9 cellular contexts compared by ENCODE assay signal in genomic region chr7:7718461-7718860, GRCh38. TPM values are rescaled to one million over a fixed set of nuclear protein-coding genes. Genes with fewer than 3 reads are reported as not detected.
DNase-seq lines count a peak whose midpoint lies in the region; ATAC-seq lines count a peak whose summit lies in the region.
"Had no signal": no experiment of that assay in that cellular context is flagged by ENCODE, and none has a peak within 500 bp of the region (broad histone marks: within the 10 kb centered on the region; RNA-seq: fewer than 3 reads in every experiment).

Gene RPA3, minus strand, starts transcription at chr7:7718607. Its CDS starts 78,189 bp downstream, at chr7:7640418.

- no peak within 1 kb of the TSS for H3K27ac ChIP-seq in CD4-positive, CD25-positive, alpha-beta regulatory T cell (ENCODE audit: insufficient read depth, low read length, poor library complexity, severe bottlenecking)
- no peak within 1 kb of the TSS for H3K27ac ChIP-seq in naive thymus-derived CD4-positive, alpha-beta T cell (ENCODE audit: low read depth, low read length)

- H3K27me3 ChIP-seq in CD4-positive, CD25-positive, alpha-beta regulatory T cell (ENCODE audit: control insufficient read depth, insufficient read depth, low read length): no peaks in the 10 kb centered on the region
- H3K27me3 ChIP-seq in naive thymus-derived CD4-positive, alpha-beta T cell (ENCODE audit: control insufficient read depth in 2 of 2, insufficient read depth in 2 of 2, low read length in 2 of 2): no peaks in the 10 kb centered on the region

- H3K4me3 ChIP-seq in CD4-positive, CD25-positive, alpha-beta regulatory T cell (ENCODE audit: low read depth, low read length): no peak within 1 kb of the TSS
- H3K4me3 ChIP-seq in naive thymus-derived CD4-positive, alpha-beta T cell (ENCODE audit: low read length): no peak within 1 kb of the TSS
- H3K4me3 ChIP-seq: skin epidermis had no signal

- peaks cover 12% of the 10 kb centered on the region for H3K36me3 Mint-ChIP-seq in CD4-positive, CD25-positive, alpha-beta regulatory T cell
- H3K36me3 Mint-ChIP-seq in naive thymus-derived CD4-positive, alpha-beta T cell: peaks cover 0 to 33% (median 19%) of the 10 kb centered on the region in 5 donors

- peak within 1 kb of the TSS in 2 of 3 donors; percentile 23 to 55 for H3K27ac Mint-ChIP-seq in CD4-positive, CD25-positive, alpha-beta regulatory T cell
- peak within 1 kb of the TSS in 5 of 9 donors; percentile 18 to 82 (median 34) for H3K27ac Mint-ChIP-seq in naive thymus-derived CD4-positive, alpha-beta T cell

- POLR2A ChIA-PET in naive thymus-derived CD4-positive, alpha-beta T cell (lab: Charles Lee): interaction anchor here (0.6 kb wide), 1 partner anchor 515 kb away, joined by 3 read pairs; no protein-coding TSS in a partner anchor

- no peaks in the 10 kb centered on the region for H3K27me3 Mint-ChIP-seq in CD4-positive, CD25-positive, alpha-beta regulatory T cell
- H3K27me3 Mint-ChIP-seq in naive thymus-derived CD4-positive, alpha-beta T cell: no peaks in the 10 kb centered on the region

- H3K4me1 Mint-ChIP-seq in CD4-positive, CD25-positive, alpha-beta regulatory T cell: peaks cover 13 to 21% (median 17%) of the 10 kb centered on the region in 4 donors
- peaks cover 4 to 20% (median 13%) of the 10 kb centered on the region in 7 donors for H3K4me1 Mint-ChIP-seq in naive thymus-derived CD4-positive, alpha-beta T cell

- peaks cover 8% of the 10 kb centered on the region for H3K4me1 ChIP-seq in CD4-positive, CD25-positive, alpha-beta regulatory T cell (ENCODE audit: control insufficient read depth, insufficient read depth, low read length, poor library complexity, severe bottlenecking)
- H3K4me1 ChIP-seq in naive thymus-derived CD4-positive, alpha-beta T cell (ENCODE audit: control insufficient read depth in 2 of 2, insufficient read depth in 2 of 2, low read length in 2 of 2): no peaks in the 10 kb centered on the region

- CTCF ChIA-PET in naive thymus-derived CD4-positive, alpha-beta T cell (lab: Charles Lee): no interaction called here

- H3K9me3 ChIP-seq in CD4-positive, CD25-positive, alpha-beta regulatory T cell (ENCODE audit: control insufficient read depth in 2 of 2, low read length in 2 of 2): no peaks in the 10 kb centered on the region
- no peaks in the 10 kb centered on the region for H3K9me3 ChIP-seq in naive thymus-derived CD4-positive, alpha-beta T cell (ENCODE audit: control insufficient read depth in 2 of 3, low read length in 3 of 3)

- peak within 1 kb of the TSS in 1 of 4 donors; percentile 1 for H3K4me3 Mint-ChIP-seq in CD4-positive, CD25-positive, alpha-beta regulatory T cell
- peak within 1 kb of the TSS in 1 of 10 donors; percentile 37 for H3K4me3 Mint-ChIP-seq in naive thymus-derived CD4-positive, alpha-beta T cell

- H3K36me3 ChIP-seq in CD4-positive, CD25-positive, alpha-beta regulatory T cell (ENCODE audit: control insufficient read depth, insufficient read depth, low read length): peaks cover 4% of the 10 kb centered on the region
- H3K36me3 ChIP-seq in naive thymus-derived CD4-positive, alpha-beta T cell (ENCODE audit: control insufficient read depth in 2 of 3, insufficient read depth in 3 of 3, low read length in 3 of 3): no peaks in the 10 kb centered on the region

- no peak for ATAC-seq in CD4-positive, CD25-positive, alpha-beta regulatory T cell (ENCODE audit: low read depth in 2 of 2)
- ATAC-seq in naive thymus-derived CD4-positive, alpha-beta T cell: no peak

- H3K9me3 Mint-ChIP-seq in CD4-positive, CD25-positive, alpha-beta regulatory T cell: peaks cover 0 to 2% (median 0%) of the 10 kb centered on the region in 7 donors
- H3K9me3 Mint-ChIP-seq in naive thymus-derived CD4-positive, alpha-beta T cell: peaks cover 0 to 8% (median 0%) of the 10 kb centered on the region in 11 donors

- no peak for DNase-seq in CD4-positive, CD25-positive, alpha-beta regulatory T cell
- peak; percentile 31 for DNase-seq in NAMALWA (ENCODE audit: low spot score)
- no peak for DNase-seq in dermis blood vessel endothelial cell
- no peak for DNase-seq in naive thymus-derived CD4-positive, alpha-beta T cell
- no peak for DNase-seq in stimulated activated CD4-positive, alpha-beta T cell treated with anti-CD3 and anti-CD28 coated beads, Interleukin-15, amount 100 ng/mL, for 24 hours
- DNase-seq in MV-4-11 (lab: John Stamatoyannopoulos, UW): no peak
- DNase-seq in NCI-H2196 (lab: John Stamatoyannopoulos, UW; ENCODE audit: unreplicated experiment): no peak
- no peak for DNase-seq in NCI-H1436 treated with DMSO at 0.1 percent for 48 hours (lab: John Stamatoyannopoulos, UW)

- intact Hi-C loops in naive thymus-derived CD4-positive, alpha-beta T cell (cut with micrococcal nuclease): loop anchor here (2.0 to 5.0 kb wide), 2 partner anchors 34 to 42 kb away; no protein-coding TSS in a partner anchor

RNA-seq across cellular contexts. Expression of gene RPA3, which starts in this region (rescaled TPM):
- total RNA-seq in CD4-positive, CD25-positive, alpha-beta regulatory T cell: 29.9 TPM
- polyA plus RNA-seq in CD4-positive, CD25-positive, alpha-beta regulatory T cell: 100 to 1,000 TPM; 105 to 138 (median 116) TPM
- 18.9 and 25.5 TPM in 2 replicates for total RNA-seq in dermis blood vessel endothelial cell
- 10 to 100 TPM; 20.0 to 73.6 (median 26.8) TPM for total RNA-seq in naive thymus-derived CD4-positive, alpha-beta T cell
- 10 to 100 TPM; 55.7 to 96.9 TPM for polyA plus RNA-seq in naive thymus-derived CD4-positive, alpha-beta T cell
